Comparison of ENCODE assay signal across 1 cellular context in genomic region chr1:38889589-38889988, GRCh38.
TF ChIP-seq lines count a peak whose summit lies in the region.

No MANE protein-coding gene starts in this region.

TF ChIP-seq in HepG2, 621 proteins besides CTCF, POLR2A, EP300 and RAD21:
- TF ChIP-seq ZNF362 (CRISPR knock-in tag; IDR thresholded peaks at IDR 0.05; ENCODE audit: borderline replicate concordance) (no peak), NFATC3 (CRISPR knock-in tag; IDR thresholded peaks at IDR 0.05) (no peak), ZNF672 (CRISPR knock-in tag; IDR thresholded peaks at IDR 0.05) (no peak)
